In genomic region chr4:121953860-121954259, GRCh38 we compare ENCODE assay signal across 9 cellular contexts. TPM values are rescaled to one million over a fixed set of nuclear protein-coding genes. Genes with fewer than 3 reads are reported as not detected.
"Had no signal": no experiment of that assay in that cellular context is flagged by ENCODE, and none has a peak within 500 bp of the region (broad histone marks: within the 10 kb centered on the region; RNA-seq: fewer than 3 reads in every experiment).

No MANE protein-coding gene starts in this region.

- H3K4me2 ChIP-seq: GM23338 had no signal

- H3K4me3 ChIP-seq: GM23338 had no signal

- FAIRE-seq: H1, H54, HTR-8/SVneo had no signal

- DNase-seq: H9, HCEC 1CT, IMR-90, KG1 had no signal

- H2AFZ ChIP-seq: GM23338 had no signal

- ATAC-seq: GM23338 had no signal

RNA-seq across cellular contexts. Expression of gene TRPC3, which starts 2.0 kb away (rescaled TPM):
- total RNA-seq: HT-29 had no signal
